In the genomic region with DNA sequence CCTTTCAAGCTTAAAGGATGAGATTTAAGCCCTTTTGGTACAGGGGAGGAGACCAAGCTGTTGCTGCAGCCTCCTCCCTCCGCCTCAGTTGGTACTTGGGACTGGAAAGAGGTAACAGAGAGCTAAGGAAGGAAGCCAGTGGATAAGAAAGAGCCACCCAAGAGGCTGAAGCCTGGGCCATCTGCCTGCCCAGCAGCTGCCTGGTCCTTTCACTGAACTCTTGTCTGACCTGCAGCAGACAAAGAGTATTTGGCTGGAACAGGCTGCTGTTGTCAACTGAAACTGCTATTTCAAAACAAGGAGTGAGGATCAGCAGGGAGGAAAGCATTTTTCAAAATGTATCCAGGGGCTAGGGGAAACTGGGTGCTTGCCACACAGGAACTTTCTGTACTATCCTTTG, we compare ENCODE assay signal across 15 cellular contexts. TPM values are rescaled to one million over a fixed set of nuclear protein-coding genes. Genes with fewer than 3 reads are reported as not detected.
DNase-seq lines count a peak whose midpoint lies in the region; ATAC-seq, FAIRE-seq and TF ChIP-seq lines count a peak whose summit lies in the region.
"Had no signal": no experiment of that assay in that cellular context is flagged by ENCODE, and none has a peak within 500 bp of the region (broad histone marks: within the 10 kb centered on the region; RNA-seq: fewer than 3 reads in every experiment).

No MANE protein-coding gene starts in this region.

- peaks cover 11% of the 10 kb centered on the region for H3K27me3 ChIP-seq in iPS-20b (ENCODE audit: insufficient read depth, low read length)
- H3K27me3 ChIP-seq: ascending aorta had no signal

- H3K4me3 Mint-ChIP-seq in brain (no peak overlapping the region), type B pancreatic cell (no peak overlapping the region)
- H3K4me3 Mint-ChIP-seq: activated T-helper 1 cell treated with anti-CD3 and anti-CD28 coated beads, Interleukin-12 subunit alpha, Interleukin-12 subunit beta, Interleukin-2, Interleukin-4 antibody, amounts not matched to agents 30 ng/mL and 10 ng/mL and 1 ng/mL, durations not matched to agents 14 hours and 24 hours and 36 hours had no signal

- peak overlapping the region in 4 of 5 experiments; percentile 54 to 90 (median 88) for H3K27ac Mint-ChIP-seq in brain
- no peak overlapping the region for H3K27ac Mint-ChIP-seq in type B pancreatic cell
- H3K27ac Mint-ChIP-seq: activated T-helper 1 cell treated with anti-CD3 and anti-CD28 coated beads, Interleukin-12 subunit alpha, Interleukin-12 subunit beta, Interleukin-2, Interleukin-4 antibody, amounts not matched to agents 30 ng/mL and 10 ng/mL and 1 ng/mL, durations not matched to agents 14 hours and 24 hours and 36 hours had no signal

- H3K27me3 Mint-ChIP-seq in brain (peaks cover 6% of the 10 kb centered on the region), type B pancreatic cell (no peaks in the 10 kb centered on the region)

- H3K4me1 Mint-ChIP-seq in brain, result peaks cover 23% of the 10 kb centered on the region
- peaks cover 16% of the 10 kb centered on the region for H3K4me1 Mint-ChIP-seq in type B pancreatic cell (ENCODE audit: unreplicated experiment)

- no peaks in the 10 kb centered on the region for H3K9me3 ChIP-seq in iPS-20b (ENCODE audit: insufficient read depth, low read depth, low read length)
- H3K9me3 ChIP-seq: ascending aorta had no signal

- in situ Hi-C loops in G401 (cut with HindIII; ENCODE audit: low sequenced_read_pairs), result no loop called here

- H3K27ac ChIP-seq in iPS-20b (ENCODE audit: low read length), result no peak overlapping the region

- 0 out of 2 replicates have a peak overlapping the region, but pooled peaks have one; percentile 22 for H3K9ac ChIP-seq in iPS-20b (ENCODE audit: low read depth, low read length)

- H3K36me3 Mint-ChIP-seq in brain, result peaks cover 12% of the 10 kb centered on the region
- H3K36me3 Mint-ChIP-seq in type B pancreatic cell, result peaks cover 15% of the 10 kb centered on the region

- H3K4me3 ChIP-seq in iPS-20b (ENCODE audit: low read length), result no peak overlapping the region
- H3K4me3 ChIP-seq: ascending aorta had no signal

- no peak for ATAC-seq in GM21447 (IDR thresholded peaks at IDR 0.05; ENCODE audit: unreplicated experiment)

- no peak for TF ChIP-seq POLR2A in H54 (IDR thresholded peaks at IDR 0.05; ENCODE audit: low read depth, low read length)

- no peak for FAIRE-seq in H54 (lab: Jason Lieb, UNC)
- FAIRE-seq: RCC 7860 had no signal

- DNase-seq in G401 (ENCODE audit: low spot score) (peak; percentile 2), retina (peak; percentile 63), GOT3 (lab: John Stamatoyannopoulos, UW) (no peak), H54 (ENCODE audit: insufficient read length, low spot score) (no peak), type B pancreatic cell (ENCODE audit: extremely low spot score, unreplicated experiment) (no peak)
- DNase-seq: activated CD4-positive, alpha-beta T cell treated with anti-CD3 and anti-CD28 coated beads for 48 hours; effector CD4-positive, alpha-beta T cell; stimulated activated CD4-positive, alpha-beta T cell treated with anti-CD3 and anti-CD28 coated beads, Interleukin-15, amount 100 ng/mL, for 24 hours; T-helper 1 cell had no signal

- H3K4me1 ChIP-seq in iPS-20b (ENCODE audit: insufficient read depth, low read length), result no peaks in the 10 kb centered on the region

- H3K36me3 ChIP-seq in iPS-20b (ENCODE audit: insufficient read depth, low read depth, low read length), result no peaks in the 10 kb centered on the region
- H3K36me3 ChIP-seq: ascending aorta had no signal

- H3K9me3 Mint-ChIP-seq in brain (peaks cover 2 to 9% (median 4%) of the 10 kb centered on the region in 5 experiments), type B pancreatic cell (peaks cover 4% of the 10 kb centered on the region)
- H3K9me3 Mint-ChIP-seq: activated T-helper 1 cell treated with anti-CD3 and anti-CD28 coated beads, Interleukin-12 subunit alpha, Interleukin-12 subunit beta, Interleukin-2, Interleukin-4 antibody, amounts not matched to agents 30 ng/mL and 10 ng/mL and 1 ng/mL, durations not matched to agents 14 hours and 24 hours and 36 hours had no signal

- TF ChIP-seq CTCF in brain (conservative IDR thresholded peaks at IDR 0.05), result no peak
- no peak for TF ChIP-seq CTCF in type B pancreatic cell (conservative IDR thresholded peaks at IDR 0.05)

RNA-seq across cellular contexts. Expression of gene TNS1, which starts 30.3 kb away (rescaled TPM):
- total RNA-seq in G401 (2014; rRNA removed; shearing (Covaris generic)), result 0.37 TPM in 1 of 2 replicates, not detected in the other
- polyA plus RNA-seq in brain (ENCODE audit: insufficient read depth, low read depth, low replicate concordance), result 23.1 TPM
- total RNA-seq in type B pancreatic cell (ENCODE audit: low replicate concordance), result 59.2 and 87.5 TPM in 2 replicates

Comparison
In these comparisons a context has a peak if more than half of its experiments do, and no peak if none do; other contexts are left out.
1. DNase-seq: peak in G401 (single experiment) and retina (single experiment); none in GOT3 (single experiment), H54 (single experiment) and type B pancreatic cell (single experiment).
2. RNA of gene TNS1, which starts 30.3 kb away (total RNA-seq): 59.2 to 87.5 TPM in type B pancreatic cell; 0.37 TPM in G401; every median in the first group is over 10 times any median in the second.